ENCODE assay signal across 15 cellular contexts in genomic region chr5:80149161-80149609, GRCh38.
DNase-seq lines count a peak whose midpoint lies in the region; ATAC-seq and TF ChIP-seq lines count a peak whose summit lies in the region.
"Had no signal": no experiment of that assay in that cellular context is flagged by ENCODE, and none has a peak within 500 bp of the region (broad histone marks: within the 10 kb centered on the region; RNA-seq: fewer than 3 reads in every experiment).

No MANE protein-coding gene starts in this region.

- no peaks in the 10 kb centered on the region for H3K79me1 ChIP-seq in H9 (ENCODE audit: insufficient read depth, low read depth, low read length, poor library complexity, severe bottlenecking)

- no peaks in the 10 kb centered on the region for H4K20me1 ChIP-seq in H9 (ENCODE audit: control insufficient read depth, insufficient read depth, insufficient read length)

- H3K27me3 ChIP-seq in CD4-positive, CD25-positive, alpha-beta regulatory T cell (ENCODE audit: control insufficient read depth, insufficient read depth, low read length), result no peaks in the 10 kb centered on the region
- H3K27me3 ChIP-seq in H9 (ENCODE audit: insufficient read depth, low read length) (no peaks in the 10 kb centered on the region), esophagus squamous epithelium (no peaks in the 10 kb centered on the region)
- H3K27me3 ChIP-seq: ascending aorta, left lung, testis had no signal

- H3K4me3 Mint-ChIP-seq in CD4-positive, CD25-positive, alpha-beta regulatory T cell, result no peak overlapping the region
- H3K4me3 Mint-ChIP-seq in H9, result no peak overlapping the region
- H3K4me3 Mint-ChIP-seq: activated T-helper 1 cell treated with anti-CD3 and anti-CD28 coated beads, Interleukin-12 subunit alpha, Interleukin-12 subunit beta, Interleukin-2, Interleukin-4 antibody, amounts not matched to agents 30 ng/mL and 10 ng/mL and 1 ng/mL, durations not matched to agents 14 hours and 24 hours and 36 hours had no signal

- intact Hi-C loops in esophagus squamous epithelium (cut with DNase I), result no loop called here

- H3K9me3 ChIP-seq in CD4-positive, CD25-positive, alpha-beta regulatory T cell (ENCODE audit: control insufficient read depth in 2 of 2, low read length in 2 of 2), result no peaks in the 10 kb centered on the region
- no peaks in the 10 kb centered on the region for H3K9me3 ChIP-seq in H9 (ENCODE audit: control insufficient read depth, low read depth, low read length)
- no peaks in the 10 kb centered on the region for H3K9me3 ChIP-seq in esophagus squamous epithelium
- H3K9me3 ChIP-seq: ascending aorta, left lung, testis had no signal

- H2BK12ac ChIP-seq in H9 (ENCODE audit: insufficient read length, low read depth, low read length), result no peak overlapping the region

- H3K4me2 ChIP-seq in H9 (ENCODE audit: insufficient read depth, insufficient read length, low read length), result no peak overlapping the region

- TF ChIP-seq POLR2A in esophagus squamous epithelium (IDR thresholded peaks at IDR 0.05), result no peak

- H3K23me2 ChIP-seq in H9 (ENCODE audit: insufficient read length, low read depth, low read length, poor library complexity, severe bottlenecking), result no peaks in the 10 kb centered on the region

- H2BK120ac ChIP-seq in H9 (ENCODE audit: low read depth, low read length, poor library complexity, severe bottlenecking), result no peak overlapping the region

- peak overlapping the region; percentile 62 to 89 (median 76) for H3K27ac Mint-ChIP-seq in CD4-positive, CD25-positive, alpha-beta regulatory T cell
- peak overlapping the region in 2 of 3 experiments; percentile 45 to 63; a peak in 4 of 7 replicates for H3K27ac Mint-ChIP-seq in H9
- H3K27ac Mint-ChIP-seq: activated T-helper 1 cell treated with anti-CD3 and anti-CD28 coated beads, Interleukin-12 subunit alpha, Interleukin-12 subunit beta, Interleukin-2, Interleukin-4 antibody, amounts not matched to agents 30 ng/mL and 10 ng/mL and 1 ng/mL, durations not matched to agents 14 hours and 24 hours and 36 hours had no signal

- no peak overlapping the region for H3K14ac ChIP-seq in H9 (ENCODE audit: insufficient read depth, low read length)

- H2AK5ac ChIP-seq in H9 (ENCODE audit: insufficient read length, low read length), result no peak overlapping the region

- no peak overlapping the region for H3K4me3 ChIP-seq in CD4-positive, CD25-positive, alpha-beta regulatory T cell (ENCODE audit: low read depth, low read length)
- H3K4me3 ChIP-seq in esophagus squamous epithelium, result no peak overlapping the region
- H3K4me3 ChIP-seq: ascending aorta, left lung, testis had no signal

- no peak overlapping the region for H3K9ac ChIP-seq in H9 (ENCODE audit: extremely low read depth, insufficient read length, low read length)

- no peaks in the 10 kb centered on the region for H3K4me1 ChIP-seq in CD4-positive, CD25-positive, alpha-beta regulatory T cell (ENCODE audit: control insufficient read depth, insufficient read depth, low read length, poor library complexity, severe bottlenecking)
- H3K4me1 ChIP-seq in H9 (ENCODE audit: insufficient read depth, low read length) (peaks cover 3% of the 10 kb centered on the region; the same call in 1 of the 2 replicates), esophagus squamous epithelium (no peaks in the 10 kb centered on the region)
- H3K4me1 ChIP-seq: ascending aorta had no signal

- no peaks in the 10 kb centered on the region for H3K79me2 ChIP-seq in H9 (ENCODE audit: insufficient read depth, low read length)

- peaks cover 0 to 2% (median 0%) of the 10 kb centered on the region in 7 donors for H3K9me3 Mint-ChIP-seq in CD4-positive, CD25-positive, alpha-beta regulatory T cell
- no peaks in the 10 kb centered on the region for H3K9me3 Mint-ChIP-seq in H9
- H3K9me3 Mint-ChIP-seq: activated T-helper 1 cell treated with anti-CD3 and anti-CD28 coated beads, Interleukin-12 subunit alpha, Interleukin-12 subunit beta, Interleukin-2, Interleukin-4 antibody, amounts not matched to agents 30 ng/mL and 10 ng/mL and 1 ng/mL, durations not matched to agents 14 hours and 24 hours and 36 hours had no signal

- peaks cover 0 to 53% (median 26%) of the 10 kb centered on the region in 4 donors for H3K4me1 Mint-ChIP-seq in CD4-positive, CD25-positive, alpha-beta regulatory T cell
- H3K4me1 Mint-ChIP-seq in H9, result peaks cover 32% of the 10 kb centered on the region in 2 experiments

- H2AFZ ChIP-seq in H9 (ENCODE audit: low read length), result no peak overlapping the region

- H3K27ac ChIP-seq in CD4-positive, CD25-positive, alpha-beta regulatory T cell (ENCODE audit: insufficient read depth, low read length, poor library complexity, severe bottlenecking), result no peak overlapping the region
- H3K27ac ChIP-seq in H9 (ENCODE audit: insufficient read length, low read depth, low read length), result no peak overlapping the region
- H3K27ac ChIP-seq in esophagus squamous epithelium, result no peak overlapping the region
- H3K27ac ChIP-seq: ascending aorta, left lung had no signal

- H3K36me3 ChIP-seq in CD4-positive, CD25-positive, alpha-beta regulatory T cell (ENCODE audit: control insufficient read depth, insufficient read depth, low read length), result peaks cover 65% of the 10 kb centered on the region
- peaks cover 1 to 100% (median 4%) of the 10 kb centered on the region in 3 donors for H3K36me3 ChIP-seq in esophagus squamous epithelium

- no peak overlapping the region for H2BK15ac ChIP-seq in H9 (ENCODE audit: low read depth, low read length)

- no peak overlapping the region for H4K8ac ChIP-seq in H9 (replicated peaks; ENCODE audit: insufficient read length, low read depth, low read length)

- no CpG with 5 or more reads among the region's 3 CpGs for WGBS in H9 (ENCODE audit: extremely low coverage, insufficient read length, low lambda C conversion rate)
- 93 to 100% methylated on average over 3 of the region's 3 CpGs for WGBS in esophagus squamous epithelium, 2 donors

- H3K18ac ChIP-seq in H9 (ENCODE audit: insufficient read length, low read depth, low read length), result no peak overlapping the region

- H2BK20ac ChIP-seq in H9 (ENCODE audit: low read depth, low read length, poor library complexity, severe bottlenecking), result no peak overlapping the region

- H3K23ac ChIP-seq in H9 (ENCODE audit: insufficient read length, low read depth, low read length), result no peak overlapping the region

- no peak for TF ChIP-seq CTCF in H9 (conservative IDR thresholded peaks at IDR 0.05)
- no peak for TF ChIP-seq CTCF in esophagus squamous epithelium (IDR thresholded peaks at IDR 0.05)

- H3K27me3 Mint-ChIP-seq in CD4-positive, CD25-positive, alpha-beta regulatory T cell, result no peaks in the 10 kb centered on the region
- no peaks in the 10 kb centered on the region for H3K27me3 Mint-ChIP-seq in H9 (ENCODE audit: low read depth)

- H3K36me3 Mint-ChIP-seq in CD4-positive, CD25-positive, alpha-beta regulatory T cell, result peaks cover 66% of the 10 kb centered on the region
- peaks cover 20 to 70% (median 31%) of the 10 kb centered on the region in 3 experiments for H3K36me3 Mint-ChIP-seq in H9 (ENCODE audit: insufficient read depth in 1 of 3, low read depth in 3 of 3)

- H4K91ac ChIP-seq in H9 (ENCODE audit: insufficient read length, low read depth, low read length), result no peak overlapping the region

- H2BK5ac ChIP-seq in H9 (ENCODE audit: insufficient read length, low read length), result no peak overlapping the region

- H4K5ac ChIP-seq in H9 (ENCODE audit: insufficient read length, low read depth, low read length), result no peak overlapping the region

- no peak for DNase-seq in CD4-positive, CD25-positive, alpha-beta regulatory T cell
- no peak for DNase-seq in H9
- DNase-seq in NCI-H345 treated with DMSO at 0.1 percent for 48 hours (lab: John Stamatoyannopoulos, UW; ENCODE audit: unreplicated experiment), result peak; percentile 84
- peak; percentile 34 to 40 for DNase-seq in hippocampal formation (lab: John Stamatoyannopoulos, UW)
- DNase-seq in esophagus squamous epithelium (lab: John Stamatoyannopoulos, UW), result no peak
- no peak for DNase-seq in HUDEP-2 (lab: John Stamatoyannopoulos, UW; ENCODE audit: unreplicated experiment in 76 of 76)
- DNase-seq: left lung; NCI-H446 treated with DMSO at 0.1 percent for 48 hours; RPMI8226; stimulated activated CD4-positive, alpha-beta T cell treated with anti-CD3 and anti-CD28 coated beads, Interleukin-15, amount 100 ng/mL, for 24 hours; testis had no signal

- no peak for ATAC-seq in CD4-positive, CD25-positive, alpha-beta regulatory T cell (ENCODE audit: low read depth in 2 of 2)
- ATAC-seq in esophagus mucosa (no peak), HG03439 (IDR thresholded peaks at IDR 0.05; ENCODE audit: unreplicated experiment) (no peak)

- no peak overlapping the region for H3T11ph ChIP-seq in H9 (ENCODE audit: low read length)

- no peak overlapping the region for H3K56ac ChIP-seq in H9 (ENCODE audit: insufficient read length, low read depth, low read length)

- no peak overlapping the region for H3K4ac ChIP-seq in H9 (ENCODE audit: low read depth, low read length)

Comparison
In these comparisons a context has a peak if more than half of its experiments do, and no peak if none do; other contexts are left out.
1. DNase-seq: peak in NCI-H345 treated with DMSO at 0.1 percent for 48 hours (single experiment) and hippocampal formation (2 of 2); none in CD4-positive, CD25-positive, alpha-beta regulatory T cell (0 of 3), H9 (single experiment), esophagus squamous epithelium (single experiment) and HUDEP-2 (0 of 76).